10 cellular contexts compared by ENCODE assay signal in the genomic region with DNA sequence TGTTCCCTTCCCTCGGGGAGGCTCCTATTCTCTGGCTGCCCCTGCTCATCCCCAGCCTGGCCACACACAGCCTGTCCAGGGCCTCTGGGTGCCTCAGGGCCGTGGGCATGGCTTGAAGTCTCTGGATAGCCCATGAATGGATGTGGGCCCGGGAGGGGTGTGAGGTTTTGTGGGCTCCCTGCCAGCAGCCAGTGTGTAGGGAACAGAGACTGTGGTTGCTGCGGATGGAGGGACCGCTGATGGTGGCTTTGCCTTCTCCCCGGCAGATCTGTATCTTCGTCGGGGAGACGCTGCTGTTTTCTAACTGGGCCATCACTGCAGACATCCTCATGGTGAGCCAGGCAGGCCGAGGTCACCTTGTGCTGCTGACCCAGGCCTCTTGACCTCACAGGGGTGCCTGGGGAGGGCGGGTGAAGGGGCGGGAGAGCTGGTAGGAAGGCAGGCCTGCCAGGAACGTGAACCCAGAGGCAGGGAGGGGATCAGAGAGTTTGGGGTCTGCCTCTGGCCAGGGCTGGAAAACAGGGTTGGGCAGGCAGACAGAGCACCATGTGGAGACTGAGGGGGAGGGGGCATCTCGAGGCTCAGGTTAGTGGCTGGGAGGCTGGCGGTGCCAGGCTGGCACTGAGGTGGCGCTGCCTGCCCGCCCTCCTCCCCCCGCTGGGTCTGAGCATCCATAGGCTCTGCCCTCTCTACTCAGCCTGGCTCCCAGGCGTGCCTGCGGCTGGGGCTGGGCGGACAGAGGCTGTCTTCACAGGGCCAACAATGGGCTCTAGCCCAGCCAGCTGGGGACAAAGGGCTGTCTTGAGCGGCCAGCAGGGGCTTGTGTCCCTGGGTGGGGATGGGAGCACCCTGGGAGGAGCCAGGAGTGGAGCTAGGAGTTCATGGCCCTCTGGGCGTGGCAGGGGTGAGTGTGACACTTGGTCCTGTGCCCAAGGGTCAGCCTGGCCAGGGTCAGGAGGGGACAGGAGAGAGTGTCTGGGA. TPM values are rescaled to one million over a fixed set of nuclear protein-coding genes. Genes with fewer than 3 reads are reported as not detected.
DNase-seq lines count a peak whose midpoint lies in the region; ATAC-seq and TF ChIP-seq lines count a peak whose summit lies in the region.
"Had no signal": no experiment of that assay in that cellular context is flagged by ENCODE, and none has a peak within 500 bp of the region (broad histone marks: within the 10 kb centered on the region; RNA-seq: fewer than 3 reads in every experiment).

No MANE protein-coding gene starts in this region.

- DNase-seq in NCI-H748 (lab: John Stamatoyannopoulos, UW; ENCODE audit: unreplicated experiment), result peak; percentile 26
- no peak for DNase-seq in NCI-H748 treated with DMSO at 0.1 percent for 48 hours (lab: John Stamatoyannopoulos, UW)
- peak; percentile 68 to 78 (median 70) for DNase-seq in right cardiac atrium
- no peak for DNase-seq in spleen
- DNase-seq in smooth muscle cell (lab: John Stamatoyannopoulos, UW; ENCODE audit: unreplicated experiment), result no peak
- DNase-seq in COR-L47 (lab: John Stamatoyannopoulos, UW), result no peak
- DNase-seq: IMR-90 had no signal

- no peaks in the 10 kb centered on the region for H3F3A ChIP-seq in smooth muscle cell (ENCODE audit: low read depth)

- H3K27me3 ChIP-seq in right cardiac atrium (ENCODE audit: control insufficient read depth, insufficient read depth) (no peaks in the 10 kb centered on the region), spleen (replicated peaks in 1 of 7) (peaks cover 0 to 7% (median 0%) of the 10 kb centered on the region in 7 donors), smooth muscle cell (ENCODE audit: low read depth) (no peaks in the 10 kb centered on the region)

- TF ChIP-seq CTCF in spleen (IDR thresholded peaks at IDR 0.05 in 8 of 11, conservative IDR thresholded peaks at IDR 0.05 in 3 of 11) (peak in 1 of 11 experiments; percentile 5), smooth muscle cell (IDR thresholded peaks at IDR 0.05; ENCODE audit: borderline replicate concordance, insufficient read depth, poor library complexity, severe bottlenecking) (no peak)

- H3K9me3 ChIP-seq in right cardiac atrium (ENCODE audit: control insufficient read depth, low read length) (no peaks in the 10 kb centered on the region), spleen (no peaks in the 10 kb centered on the region), smooth muscle cell (replicated peaks; ENCODE audit: low read depth) (no peaks in the 10 kb centered on the region)

- no peak overlapping the region for H2AFZ ChIP-seq in smooth muscle cell (ENCODE audit: low read depth)

- intact Hi-C loops in right cardiac atrium (cut with DNase I), result no loop called here
- intact Hi-C loops in spleen (cut with DNase I; ENCODE audit: low total_unique reads), result no loop called here

- peaks cover 3% of the 10 kb centered on the region for H4K20me1 ChIP-seq in smooth muscle cell (ENCODE audit: low read depth)

- H3K4me1 ChIP-seq in right cardiac atrium (ENCODE audit: control insufficient read depth, insufficient read depth, low read length) (peaks cover 22% of the 10 kb centered on the region), spleen (peaks cover 14 to 99% (median 85%) of the 10 kb centered on the region in 6 donors), smooth muscle cell (ENCODE audit: low read depth) (peaks cover 4% of the 10 kb centered on the region)

- 59% methylated on average over 23 of the region's 23 CpGs for WGBS in right cardiac atrium
- 45 to 64% (median 46%) methylated on average over 12 to 23 of the region's 23 CpGs for WGBS in spleen, 5 donors
- WGBS in smooth muscle cell (ENCODE audit: low lambda C conversion rate), result 85% methylated on average over 20 of the region's 23 CpGs

- no peak overlapping the region for H3K4me3 ChIP-seq in right cardiac atrium (ENCODE audit: low read length)
- H3K4me3 ChIP-seq in spleen, result no peak overlapping the region
- H3K4me3 ChIP-seq in smooth muscle cell, result no peak overlapping the region

- TF ChIP-seq POLR2A in Raji (IDR thresholded peaks at IDR 0.05; ENCODE audit: insufficient read depth, low read depth, low read length) (peak; percentile 34; the same call in 1 of the 2 replicates), spleen (IDR thresholded peaks at IDR 0.05) (no peak)

- peak in 1 of 2 donors; percentile 37 for ATAC-seq in right cardiac atrium
- no peak for ATAC-seq in GM21528 (IDR thresholded peaks at IDR 0.05; ENCODE audit: low FRiP score, unreplicated experiment)

- H3K36me3 ChIP-seq in spleen (peaks cover 0 to 31% (median 12%) of the 10 kb centered on the region in 6 donors), smooth muscle cell (ENCODE audit: low read depth) (no peaks in the 10 kb centered on the region)

- H3K79me2 ChIP-seq in smooth muscle cell (ENCODE audit: low read depth), result no peaks in the 10 kb centered on the region

- H3K4me2 ChIP-seq in smooth muscle cell, result no peak overlapping the region

- H3K27ac ChIP-seq in right cardiac atrium (ENCODE audit: low read length) (peak overlapping the region; percentile 16), spleen (peak overlapping the region; percentile 40 to 82 (median 76)), smooth muscle cell (ENCODE audit: low read depth) (no peak overlapping the region)

- H3K9ac ChIP-seq in smooth muscle cell (ENCODE audit: low read depth), result no peak overlapping the region

RNA-seq across cellular contexts. Expression of gene MYBBP1A, which starts 21.4 kb away (rescaled TPM):
- total RNA-seq in right cardiac atrium (10 to 100 TPM; 18.4 to 28.5 (median 23.1) TPM), spleen (10 to 100 TPM; 37.1 to 71.2 (median 54.4) TPM), smooth muscle cell (14.3 and 18.1 TPM in 2 replicates)
- polyA plus RNA-seq in right cardiac atrium (15.9 TPM), spleen (10 to 100 TPM; 24.7 to 48.6 (median 35.5) TPM), smooth muscle cell (28.1 and 33.5 TPM in 2 replicates)

RNA-seq across cellular contexts. Expression of gene GGT6, which starts 26.6 kb away (rescaled TPM):
- total RNA-seq in right cardiac atrium, result not detected
- polyA plus RNA-seq in right cardiac atrium, result not detected
- under 1 TPM in 1 of 7 donors, not detected in 6; 0.42 TPM for total RNA-seq in spleen
- polyA plus RNA-seq in spleen, result under 1 TPM in 1 of 3 donors, not detected in 2; 0.03 TPM
- total RNA-seq in smooth muscle cell, result 0.27 and 0.76 TPM in 2 replicates
- polyA plus RNA-seq in smooth muscle cell, result not detected in 2 replicates
- total RNA-seq: IMR-90 had no signal
- polyA plus RNA-seq: IMR-90 had no signal

RNA-seq across cellular contexts. Expression of gene SPNS2, which starts 35.1 kb away (rescaled TPM):
- total RNA-seq in right cardiac atrium, result 10 to 100 TPM in 2 of 4 donors, 1 to 10 TPM in 2; 9.6 to 12.7 (median 10.3) TPM
- 16.2 TPM for polyA plus RNA-seq in right cardiac atrium
- total RNA-seq in spleen, result 10 to 100 TPM; 19.6 to 53.5 (median 36.6) TPM
- polyA plus RNA-seq in spleen, result 10 to 100 TPM in 2 of 3 donors, 1 to 10 TPM in 1; 8.1 to 20.4 (median 13.2) TPM
- total RNA-seq in smooth muscle cell, result 15.9 and 16.5 TPM in 2 replicates
- 5.1 and 44.1 TPM in 2 replicates for polyA plus RNA-seq in smooth muscle cell
- polyA plus RNA-seq: IMR-90 had no signal

RNA-seq across cellular contexts. Expression of gene SMTNL2, which starts 50.5 kb away (rescaled TPM):
- total RNA-seq in right cardiac atrium, result 10 to 100 TPM; 10.7 to 20.8 (median 14.2) TPM
- 5.8 TPM for polyA plus RNA-seq in right cardiac atrium
- total RNA-seq in spleen, result 1 to 10 TPM in 2 of 7 donors, under 1 TPM in 5; 0.42 to 1.5 (median 0.97) TPM
- under 1 TPM; 0.22 to 0.67 (median 0.36) TPM for polyA plus RNA-seq in spleen
- 5.0 and 5.1 TPM in 2 replicates for total RNA-seq in smooth muscle cell
- polyA plus RNA-seq in smooth muscle cell, result 8.3 and 14.8 TPM in 2 replicates
- total RNA-seq: bronchial epithelial cell, IMR-90 had no signal
- polyA plus RNA-seq: IMR-90 had no signal

Comparison
In these comparisons a context has a peak if more than half of its experiments do, and no peak if none do; other contexts are left out.
1. DNase-seq: peak in NCI-H748 (single experiment) and right cardiac atrium (3 of 3); none in NCI-H748 treated with DMSO at 0.1 percent for 48 hours (single experiment), spleen (single experiment), smooth muscle cell (single experiment) and COR-L47 (single experiment).